ENCODE assay signal across 9 cellular contexts in the genomic region with DNA sequence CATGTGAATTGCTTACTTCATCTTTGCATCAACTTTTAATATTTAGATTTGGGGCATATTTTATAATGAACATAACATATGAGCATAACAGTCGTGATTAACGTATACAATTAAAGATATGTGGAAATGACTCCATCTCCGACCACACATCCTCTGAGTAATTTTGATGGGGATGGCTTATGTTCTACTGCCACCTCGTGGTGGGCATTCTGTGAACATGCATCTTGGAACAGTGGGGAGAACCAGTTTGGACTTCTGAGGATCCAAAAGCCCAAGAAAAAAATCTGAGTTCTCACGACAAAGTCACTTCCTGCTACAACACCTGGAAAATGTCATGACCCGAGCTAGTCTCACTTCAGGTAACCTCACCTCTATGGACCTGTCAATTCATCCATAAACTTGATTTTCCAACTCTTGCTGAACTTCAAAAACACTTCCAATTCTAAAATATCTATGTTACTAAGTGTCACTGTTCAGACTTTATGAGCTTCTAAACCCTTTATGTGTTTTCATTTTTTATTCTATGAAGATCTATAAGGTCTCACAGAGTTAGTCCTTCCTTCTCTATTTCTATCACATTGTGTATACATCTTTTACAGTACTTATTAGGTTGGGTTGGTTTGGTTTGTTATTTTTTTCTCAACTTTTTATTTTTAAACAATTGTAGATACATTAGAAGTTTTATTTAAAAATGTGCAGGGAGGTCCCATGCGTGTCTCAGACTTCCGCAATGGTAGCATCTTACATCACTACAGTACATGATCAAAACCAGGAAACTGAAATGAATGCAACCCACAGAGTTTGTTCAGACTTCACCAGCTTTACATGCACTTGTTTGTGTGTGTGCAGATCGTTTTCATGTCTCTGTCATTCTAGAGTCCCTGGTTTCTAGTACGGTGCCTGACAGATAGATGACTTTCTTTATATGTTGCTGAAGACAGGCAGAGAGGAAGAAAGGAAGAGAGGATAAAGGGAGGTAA. TPM values are rescaled to one million over a fixed set of nuclear protein-coding genes. Genes with fewer than 3 reads are reported as not detected.
DNase-seq lines count a peak whose midpoint lies in the region; ATAC-seq lines count a peak whose summit lies in the region.
"Had no signal": no experiment of that assay in that cellular context is flagged by ENCODE, and none has a peak within 500 bp of the region (broad histone marks: within the 10 kb centered on the region; RNA-seq: fewer than 3 reads in every experiment).

No MANE protein-coding gene starts in this region.

- H3K27ac ChIP-seq in SK-N-MC: no peak overlapping the region
- H3K27ac ChIP-seq: epithelial cell of prostate had no signal

- H3K9me3 Mint-ChIP-seq in activated naive CD4-positive, alpha-beta T cell treated with anti-CD3 and anti-CD28 coated beads, Interleukin-2, amount 10 ng/mL, durations not matched to agents 7 days and 5 days: no peaks in the 10 kb centered on the region

- CTCF ChIA-PET in activated naive CD4-positive, alpha-beta T cell treated with anti-CD3 and anti-CD28 coated beads, Interleukin-2, amount 10 ng/mL, durations not matched to agents 7 days and 5 days (lab: Charles Lee): interaction anchor here (0.6 to 5.5 kb wide), 19 partner anchors 8 to 673 kb away, joined by 3 to 71 read pairs (median 3); no protein-coding TSS in a partner anchor

- DNase-seq in DMS153 treated with DMSO at 0.1 percent for 48 hours (lab: John Stamatoyannopoulos, UW; ENCODE audit: unreplicated experiment) (peak; percentile 78), MV-4-11 (lab: John Stamatoyannopoulos, UW) (peak; percentile 42), SK-N-MC (ENCODE audit: low read depth, low spot score) (peak; percentile 32), head of caudate nucleus (peak; percentile 30 to 90 (median 78)), pulmonary artery endothelial cell (ENCODE audit: low read depth, low spot score) (peak; percentile 36)
- peak; percentile 72 for DNase-seq in activated naive CD4-positive, alpha-beta T cell treated with anti-CD3 and anti-CD28 coated beads, Interleukin-2, amount 10 ng/mL, durations not matched to agents 7 days and 5 days

- no peak overlapping the region for H3K4me3 ChIP-seq in SK-N-MC

- intact Hi-C loops in head of caudate nucleus (cut with DNase I): loop anchor here (5.0 kb wide), 1 partner anchor 597 kb away; no protein-coding TSS in a partner anchor

- ATAC-seq in GM21786 (IDR thresholded peaks at IDR 0.05; ENCODE audit: unreplicated experiment) (peak; percentile 70), HG03196 (IDR thresholded peaks at IDR 0.05; ENCODE audit: unreplicated experiment) (no peak)

- no peaks in the 10 kb centered on the region for H3K9me3 ChIP-seq in SK-N-MC (ENCODE audit: low read depth, low read length)

- no peak overlapping the region for H3K27ac Mint-ChIP-seq in activated naive CD4-positive, alpha-beta T cell treated with anti-CD3 and anti-CD28 coated beads, Interleukin-2, amount 10 ng/mL, durations not matched to agents 7 days and 5 days

- no peak overlapping the region for H3K4me3 Mint-ChIP-seq in activated naive CD4-positive, alpha-beta T cell treated with anti-CD3 and anti-CD28 coated beads, Interleukin-2, amount 10 ng/mL, durations not matched to agents 7 days and 5 days

- no peaks in the 10 kb centered on the region for H3K36me3 ChIP-seq in SK-N-MC (ENCODE audit: insufficient read depth, low read length)

- H3K27me3 Mint-ChIP-seq in activated naive CD4-positive, alpha-beta T cell treated with anti-CD3 and anti-CD28 coated beads, Interleukin-2, amount 10 ng/mL, durations not matched to agents 7 days and 5 days: peaks cover 15% of the 10 kb centered on the region

- H3K4me1 Mint-ChIP-seq in activated naive CD4-positive, alpha-beta T cell treated with anti-CD3 and anti-CD28 coated beads, Interleukin-2, amount 10 ng/mL, durations not matched to agents 7 days and 5 days: no peaks in the 10 kb centered on the region

- H3K9ac ChIP-seq in SK-N-MC (ENCODE audit: insufficient read length): no peak overlapping the region

- H3K36me3 Mint-ChIP-seq in activated naive CD4-positive, alpha-beta T cell treated with anti-CD3 and anti-CD28 coated beads, Interleukin-2, amount 10 ng/mL, durations not matched to agents 7 days and 5 days: no peaks in the 10 kb centered on the region

RNA-seq across cellular contexts. Expression of gene STAB2, which starts 38.2 kb away (rescaled TPM):
- not detected in 2 replicates for total RNA-seq in pulmonary artery endothelial cell

RNA-seq across cellular contexts. Expression of gene C12orf42, which starts 53.1 kb away (rescaled TPM):
- total RNA-seq in pulmonary artery endothelial cell: not detected in 2 replicates
